18 cellular contexts compared by ENCODE assay signal in the genomic region with DNA sequence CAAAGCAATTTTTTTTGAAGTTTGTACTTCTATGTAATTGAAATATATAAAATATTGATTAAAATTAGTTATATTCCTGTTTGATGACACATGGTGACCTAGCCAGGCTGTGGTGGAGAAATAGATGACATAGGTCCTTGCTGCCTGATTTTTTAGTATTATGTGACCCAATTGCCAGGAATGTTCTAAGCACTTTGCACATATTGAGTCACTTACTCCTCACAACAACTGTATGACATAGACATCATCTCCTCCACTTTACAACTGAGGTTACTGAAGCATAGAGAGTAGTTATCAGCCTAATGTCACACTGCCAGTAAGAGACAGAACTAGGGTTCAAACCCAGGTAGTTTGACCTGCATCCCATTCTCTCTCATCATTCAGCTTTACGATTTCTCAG. TPM values are rescaled to one million over a fixed set of nuclear protein-coding genes. Genes with fewer than 3 reads are reported as not detected.
DNase-seq lines count a peak whose midpoint lies in the region; ATAC-seq and TF ChIP-seq lines count a peak whose summit lies in the region.
"Had no signal": no experiment of that assay in that cellular context is flagged by ENCODE, and none has a peak within 500 bp of the region (broad histone marks: within the 10 kb centered on the region; RNA-seq: fewer than 3 reads in every experiment).

No MANE protein-coding gene starts in this region.

- POLR2A ChIA-PET in PC-3 (lab: Charles Lee; ENCODE audit: unreplicated experiment) (no interaction called here), HEK293T (lab: Yijun Ruan, JAX) (no interaction called here)

- DNase-seq in EH (ENCODE audit: low read depth) (peak; percentile 30), PC-3 (peak; percentile 13), epithelial cell of esophagus (ENCODE audit: low read depth) (peak; percentile 24), iris pigment epithelial cell (ENCODE audit: low read depth) (peak; percentile 11), left cardiac atrium (no peak), GM20000 (ENCODE audit: low spot score) (no peak), HEK293T (ENCODE audit: extremely low spot score) (no peak)
- no peak for DNase-seq in activated CD4-positive, alpha-beta T cell treated with anti-CD3 and anti-CD28 coated beads for 4 hours
- DNase-seq: 8988T; AML-193; C1 segment of cervical spinal cord; Calu3; CD4-positive, alpha-beta T cell; DMS 273 treated with DMSO at 0.1 percent for 48 hours had no signal

- H4K20me1 ChIP-seq in PC-3 (ENCODE audit: low read length): no peaks in the 10 kb centered on the region

- CTCF ChIA-PET in PC-3 (lab: Charles Lee): interaction anchor here (1.1 kb wide), 1 partner anchor 376 kb away, joined by 4 read pairs; no protein-coding TSS in a partner anchor
- CTCF ChIA-PET in HEK293T (lab: Yijun Ruan, JAX): no interaction called here

- no peaks in the 10 kb centered on the region for H3K4me1 ChIP-seq in PC-3 (ENCODE audit: insufficient read depth, low read length)

- H3F3A ChIP-seq in PC-3 (ENCODE audit: low read length, unreplicated experiment): no peaks in the 10 kb centered on the region

- H3K9me3 ChIP-seq in PC-3 (ENCODE audit: low read length): no peaks in the 10 kb centered on the region

- TF ChIP-seq CTCF in PC-3 (conservative IDR thresholded peaks at IDR 0.05; ENCODE audit: low read depth, low read length): no peak
- no peak for TF ChIP-seq CTCF in epithelial cell of esophagus (IDR thresholded peaks at IDR 0.05; ENCODE audit: insufficient read depth, low read depth, low read length, missing control alignments)
- TF ChIP-seq CTCF in GM20000 (IDR thresholded peaks at IDR 0.05; ENCODE audit: extremely low read depth, missing control alignments): no peak

- H3K79me2 ChIP-seq in PC-3 (ENCODE audit: low read length): no peaks in the 10 kb centered on the region

- H3K4me2 ChIP-seq in PC-3 (ENCODE audit: low read length): no peak overlapping the region

- no peak for ATAC-seq in PC-3
- no peak for ATAC-seq in left cardiac atrium
- ATAC-seq: HCT116 had no signal

- no peaks in the 10 kb centered on the region for H3K27me3 ChIP-seq in PC-3 (ENCODE audit: low read length)

- H2AFZ ChIP-seq in PC-3 (ENCODE audit: low read length): no peak overlapping the region

- no TSS peak for BruUV-seq in PC-3 (replicated peaks; lab: Mats Ljungman, UMichigan)

- H3K9ac ChIP-seq in PC-3 (ENCODE audit: low read length): no peak overlapping the region

- H3K9me2 ChIP-seq in PC-3 (replicated peaks; ENCODE audit: low read length): no peaks in the 10 kb centered on the region

- no peak overlapping the region for H3K4me3 ChIP-seq in PC-3 (ENCODE audit: low read length)
- H3K4me3 ChIP-seq in epithelial cell of esophagus (ENCODE audit: low read length): no peak overlapping the region

- no peaks in the 10 kb centered on the region for H3K36me3 ChIP-seq in PC-3 (ENCODE audit: low read depth, low read length)

- no peak overlapping the region for H3K27ac ChIP-seq in PC-3 (ENCODE audit: low read length)

- intact Hi-C loops in PC-3 (cut with micrococcal nuclease): no loop called here
- intact Hi-C loops in left cardiac atrium (cut with DNase I): loop anchor here in 1 of 2 donors (5.0 kb wide), 2 partner anchors 49 to 244 kb away; no protein-coding TSS in a partner anchor

TF ChIP-seq in HEK293T, 16 proteins besides CTCF, POLR2A, EP300 and RAD21:
- TF ChIP-seq NFRKB (IDR thresholded peaks at IDR 0.05) (no peak), FOXA1 (IDR thresholded peaks at IDR 0.05) (no peak), ELF4 (IDR thresholded peaks at IDR 0.05) (no peak), LEF1 (IDR thresholded peaks at IDR 0.05; ENCODE audit: borderline replicate concordance) (no peak), CTBP1 (IDR thresholded peaks at IDR 0.05; ENCODE audit: borderline replicate concordance) (no peak), L3MBTL2 (conservative IDR thresholded peaks at IDR 0.05) (no peak), ZNF384 (IDR thresholded peaks at IDR 0.05) (no peak)
- TF ChIP-seq, protein P1, sequence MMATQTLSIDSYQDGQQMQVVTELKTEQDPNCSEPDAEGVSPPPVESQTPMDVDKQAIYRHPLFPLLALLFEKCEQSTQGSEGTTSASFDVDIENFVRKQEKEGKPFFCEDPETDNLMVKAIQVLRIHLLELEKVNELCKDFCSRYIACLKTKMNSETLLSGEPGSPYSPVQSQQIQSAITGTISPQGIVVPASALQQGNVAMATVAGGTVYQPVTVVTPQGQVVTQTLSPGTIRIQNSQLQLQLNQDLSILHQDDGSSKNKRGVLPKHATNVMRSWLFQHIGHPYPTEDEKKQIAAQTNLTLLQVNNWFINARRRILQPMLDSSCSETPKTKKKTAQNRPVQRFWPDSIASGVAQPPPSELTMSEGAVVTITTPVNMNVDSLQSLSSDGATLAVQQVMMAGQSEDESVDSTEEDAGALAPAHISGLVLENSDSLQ (IDR thresholded peaks at IDR 0.05): no peak

RNA-seq across cellular contexts. Expression of a gene that starts 26.2 kb away (rescaled TPM):
- total RNA-seq in PC-3 (2014; rRNA removed) (14.3 and 16.5 TPM in 2 replicates), left cardiac atrium (10 to 100 TPM; 15.1 to 15.4 TPM)

RNA-seq across cellular contexts. Expression of a gene that starts 35.8 kb away (rescaled TPM):
- total RNA-seq in PC-3 (2014; rRNA removed): not detected in 2 replicates
- total RNA-seq in left cardiac atrium: 100 to 1,000 TPM; 218 to 309 TPM
- total RNA-seq: Calu3; CD4-positive, alpha-beta T cell; Daoy; G401; H1 had no signal

Comparison
In these comparisons a context has a peak if more than half of its experiments do, and no peak if none do; other contexts are left out.
1. DNase-seq: peak in EH (single experiment), PC-3 (single experiment), epithelial cell of esophagus (single experiment) and iris pigment epithelial cell (single experiment); none in left cardiac atrium (single experiment), activated CD4-positive, alpha-beta T cell treated with anti-CD3 and anti-CD28 coated beads for 4 hours (0 of 2), GM20000 (single experiment) and HEK293T (single experiment).
2. RNA of a gene that starts 35.8 kb away (total RNA-seq): 218 to 309 TPM in left cardiac atrium; not detected in PC-3; every median in the first group is over 100 times any median in the second.